Comparison of ENCODE assay signal across 28 cellular contexts in the genomic region with DNA sequence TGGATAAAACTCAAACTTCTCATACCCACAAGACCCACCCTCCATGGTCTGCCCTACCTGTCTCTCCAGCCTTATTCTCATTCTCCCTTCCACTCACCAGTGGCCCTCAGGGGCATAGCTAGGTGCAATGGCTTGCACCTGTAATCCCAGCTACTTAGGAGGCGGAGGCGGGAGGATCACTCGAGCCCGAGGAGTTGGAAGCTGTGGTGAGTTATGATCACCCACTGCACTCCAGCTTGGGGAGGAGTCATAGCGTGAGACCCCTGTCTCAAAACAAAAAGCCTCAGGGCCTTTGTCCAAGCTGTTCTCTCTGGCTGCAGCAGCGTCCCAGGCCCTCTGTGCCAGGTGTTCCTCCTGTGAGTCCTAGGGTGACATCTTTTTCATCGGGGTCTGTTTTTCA. TPM values are rescaled to one million over a fixed set of nuclear protein-coding genes. Genes with fewer than 3 reads are reported as not detected.
"Had no signal": no experiment of that assay in that cellular context is flagged by ENCODE, and none has a peak within 500 bp of the region (broad histone marks: within the 10 kb centered on the region; RNA-seq: fewer than 3 reads in every experiment).

No MANE protein-coding gene starts in this region.

- ATAC-seq: left lung; lower lobe of right lung; mucosa of descending colon; psoas muscle; right cardiac atrium; stimulated activated naive CD8-positive, alpha-beta T cell treated with anti-CD3 and anti-CD28 coated beads, Interleukin-15, amount 100 ng/mL, for 72 hours had no signal

- H3K9me3 ChIP-seq: colonic mucosa, esophagus squamous epithelium, left lung, lower lobe of right lung, mucosa of descending colon, psoas muscle, sigmoid colon, suprapubic skin, vagina had no signal

- H3K4me3 Mint-ChIP-seq: dendritic cell treated with granulocyte-macrophage colony-stimulating factor and Interleukin-4, amounts not matched to agents 40 ng/mL and 50 ng/mL, for 4 days; naive B cell; nephron progenitor cell; stimulated activated naive CD8-positive, alpha-beta T cell treated with anti-CD3 and anti-CD28 coated beads, Interleukin-15, amount 100 ng/mL, for 72 hours had no signal

- H3K4me3 ChIP-seq: colonic mucosa, esophagus squamous epithelium, left lung, lower lobe of right lung, mucosa of descending colon, psoas muscle, sigmoid colon, suprapubic skin, vagina had no signal

- H3K27me3 Mint-ChIP-seq: naive B cell; stimulated activated naive CD8-positive, alpha-beta T cell treated with anti-CD3 and anti-CD28 coated beads, Interleukin-15, amount 100 ng/mL, for 72 hours had no signal

- H3K36me3 Mint-ChIP-seq: naive B cell had no signal

- H3K36me3 ChIP-seq: colonic mucosa, esophagus squamous epithelium, left lung, lower lobe of right lung, sigmoid colon, suprapubic skin, vagina had no signal

- H3K27ac ChIP-seq: colonic mucosa, esophagus squamous epithelium, left lung, lower lobe of right lung, psoas muscle, sigmoid colon, suprapubic skin, vagina had no signal

- H3K4me1 ChIP-seq: colonic mucosa, esophagus squamous epithelium, lower lobe of right lung, psoas muscle, sigmoid colon, suprapubic skin, vagina had no signal

- DNase-seq: caudate nucleus; colonic mucosa; effector memory CD4-positive, alpha-beta T cell; erythroblast; esophagus squamous epithelium; foreskin melanocyte; kidney; left lung; lower lobe of right lung; mucosa of descending colon; naive B cell; nephron progenitor cell; nucleus accumbens; psoas muscle; right cardiac atrium; sigmoid colon; stimulated activated CD4-positive, alpha-beta T cell treated with anti-CD3 and anti-CD28 coated beads, Interleukin-4, amount 100 ng/mL, for 4 hours; stimulated activated naive CD4-positive, alpha-beta T cell; stimulated activated naive CD8-positive, alpha-beta T cell treated with anti-CD3 and anti-CD28 coated beads, Interleukin-15, amount 100 ng/mL, for 72 hours; trophoblast cell had no signal

- H3K27ac Mint-ChIP-seq: dendritic cell treated with granulocyte-macrophage colony-stimulating factor and Interleukin-4, amounts not matched to agents 40 ng/mL and 50 ng/mL, for 4 days; nephron progenitor cell; stimulated activated naive CD8-positive, alpha-beta T cell treated with anti-CD3 and anti-CD28 coated beads, Interleukin-15, amount 100 ng/mL, for 72 hours had no signal

- H3K9me3 Mint-ChIP-seq: dendritic cell treated with granulocyte-macrophage colony-stimulating factor and Interleukin-4, amounts not matched to agents 40 ng/mL and 50 ng/mL, for 4 days; naive B cell; stimulated activated naive CD8-positive, alpha-beta T cell treated with anti-CD3 and anti-CD28 coated beads, Interleukin-15, amount 100 ng/mL, for 72 hours had no signal

- H3K27me3 ChIP-seq: colonic mucosa, esophagus squamous epithelium, left lung, suprapubic skin, vagina had no signal

RNA-seq across cellular contexts. Expression of a gene that starts 16.5 kb away (rescaled TPM):
- total RNA-seq: colonic mucosa, esophagus squamous epithelium, lower lobe of right lung, mucosa of descending colon, osteocyte, renal cortical epithelial cell, ureter, vagina had no signal

RNA-seq across cellular contexts. Expression of a gene that starts 17.2 kb away (rescaled TPM):
- total RNA-seq: cerebellum, colonic mucosa, esophagus squamous epithelium, kidney, left lung, lower lobe of right lung, mucosa of descending colon, osteocyte, psoas muscle, renal cortical epithelial cell, right cardiac atrium, sigmoid colon, skeletal muscle tissue, ureter, vagina had no signal
- polyA plus RNA-seq: psoas muscle, right cardiac atrium, sigmoid colon had no signal

RNA-seq across cellular contexts. Expression of a gene that starts 54.7 kb away (rescaled TPM):
- total RNA-seq: cerebellum, colonic mucosa, esophagus squamous epithelium, kidney, left lung, lower lobe of right lung, mucosa of descending colon, osteocyte, psoas muscle, renal cortical epithelial cell, right cardiac atrium, skeletal muscle tissue, suprapubic skin, ureter, vagina had no signal
- polyA plus RNA-seq: psoas muscle, right cardiac atrium, sigmoid colon had no signal
